Comparison of ENCODE assay signal across 23 cellular contexts in the genomic region with DNA sequence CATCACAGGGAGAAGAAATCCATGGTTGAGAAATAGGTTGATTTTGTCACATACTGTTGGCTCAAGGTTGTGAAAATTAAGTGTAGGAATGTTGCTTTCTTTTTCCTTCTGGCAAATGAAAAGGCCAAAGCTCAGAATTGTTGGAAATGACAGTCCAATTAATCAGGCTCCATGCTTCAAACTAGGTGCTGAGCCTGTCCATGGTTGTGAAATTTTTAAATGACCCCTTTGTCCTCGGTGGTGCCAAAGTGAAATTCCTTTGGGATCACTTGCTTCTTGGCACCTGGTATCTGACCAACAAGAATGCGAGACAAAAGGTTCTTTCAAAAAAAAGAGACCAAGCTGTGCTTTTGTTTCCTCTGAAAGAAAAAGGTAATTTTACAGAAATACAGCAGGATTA.
DNase-seq lines count a peak whose midpoint lies in the region; ATAC-seq and TF ChIP-seq lines count a peak whose summit lies in the region.
"Had no signal": no experiment of that assay in that cellular context is flagged by ENCODE, and none has a peak within 500 bp of the region (broad histone marks: within the 10 kb centered on the region; RNA-seq: fewer than 3 reads in every experiment).

No MANE protein-coding gene starts in this region.

- WGBS in mammary epithelial cell (ENCODE audit: low coverage, missing lambda C conversion rate): 0% methylated on average over 2 of the region's 2 CpGs

- H3K4me3 Mint-ChIP-seq in Calu3 (ENCODE audit: low read depth, unreplicated experiment) (no peak overlapping the region), glutamatergic neuron (ENCODE audit: unreplicated experiment) (no peak overlapping the region)
- no peak overlapping the region for H3K4me3 Mint-ChIP-seq in CD4-positive, alpha-beta T cell
- H3K4me3 Mint-ChIP-seq: activated naive CD4-positive, alpha-beta T cell treated with anti-CD3 and anti-CD28 coated beads, Interleukin-2, amount 50 U/mL, for 24 hours; CD4-positive, alpha-beta memory T cell; effector memory CD8-positive, alpha-beta T cell; naive thymus-derived CD4-positive, alpha-beta T cell had no signal

- peaks cover 32% of the 10 kb centered on the region for H3K4me1 ChIP-seq in mammary epithelial cell (ENCODE audit: insufficient read depth, low read length)
- H3K4me1 ChIP-seq in mucosa of descending colon (ENCODE audit: low read depth): no peaks in the 10 kb centered on the region
- no peaks in the 10 kb centered on the region for H3K4me1 ChIP-seq in BE2C
- H3K4me1 ChIP-seq: foreskin keratinocyte, lower lobe of right lung, spleen, tibial nerve had no signal

- dilution Hi-C loops in mammary epithelial cell (cut with HindIII; ENCODE audit: low sequenced_read_pairs): no loop called here

- CTCF ChIA-PET in Calu3 (lab: Charles Lee): interaction anchor here (0.5 to 1.2 kb wide), 2 partner anchors 22 to 1867 kb away, joined by 3 to 6 read pairs; a partner anchor contains a TSS
- CTCF ChIA-PET in mammary epithelial cell (lab: Charles Lee; ENCODE audit: low non-redundant PET): interaction anchor here (0.6 kb wide), 2 partner anchors 180 to 821 kb away, joined by 3 read pairs; no protein-coding TSS in a partner anchor
- CTCF ChIA-PET in CD4-positive, alpha-beta T cell (lab: Charles Lee): no interaction called here

- peak overlapping the region; percentile 25 for H3K9ac ChIP-seq in mammary epithelial cell (ENCODE audit: insufficient read depth, low read length)

- H3K36me3 Mint-ChIP-seq in Calu3 (ENCODE audit: insufficient read depth, unreplicated experiment) (no peaks in the 10 kb centered on the region), glutamatergic neuron (ENCODE audit: unreplicated experiment) (peaks cover 8% of the 10 kb centered on the region)
- peaks cover 5% of the 10 kb centered on the region for H3K36me3 Mint-ChIP-seq in CD4-positive, alpha-beta T cell (ENCODE audit: low read depth)

- peak overlapping the region; percentile 66 for H2AFZ ChIP-seq in mammary epithelial cell (ENCODE audit: low read depth, low read length)

- DNase-seq in Calu3: peak; percentile 33
- peak; percentile 51 for DNase-seq in NCI-H69 (lab: John Stamatoyannopoulos, UW)
- DNase-seq in mammary epithelial cell: peak; percentile 90
- DNase-seq in left lobe of liver (ENCODE audit: low spot score): no peak
- no peak for DNase-seq in glutamatergic neuron
- DNase-seq in mucosa of descending colon: no peak
- DNase-seq in CD4-positive, alpha-beta T cell: no peak
- DNase-seq in BE2C: no peak
- DNase-seq: CD4-positive, alpha-beta memory T cell; central memory CD4-positive, alpha-beta T cell; DND-41; effector memory CD8-positive, alpha-beta T cell; Karpas-422; lower lobe of right lung; naive thymus-derived CD4-positive, alpha-beta T cell; NCI-H1694; NCI-H345; spleen had no signal

- in situ Hi-C loops in mammary epithelial cell (cut with MboI; ENCODE audit: low sequenced_read_pairs in 2 of 2): no loop called here

- peaks cover 17% of the 10 kb centered on the region for H3K4me1 Mint-ChIP-seq in Calu3 (ENCODE audit: low read depth, unreplicated experiment)
- H3K4me1 Mint-ChIP-seq in glutamatergic neuron (ENCODE audit: low read depth, unreplicated experiment): peaks cover 4% of the 10 kb centered on the region
- H3K4me1 Mint-ChIP-seq in CD4-positive, alpha-beta T cell (ENCODE audit: low read depth): peaks cover 15% of the 10 kb centered on the region

- ATAC-seq in left lobe of liver (peak; percentile 46), mucosa of descending colon (no peak)
- ATAC-seq in CD4-positive, alpha-beta T cell (ENCODE audit: poor library complexity): no peak
- ATAC-seq: effector memory CD8-positive, alpha-beta T cell; foreskin keratinocyte; lower lobe of right lung; naive thymus-derived CD4-positive, alpha-beta T cell had no signal

- no peaks in the 10 kb centered on the region for H4K20me1 ChIP-seq in mammary epithelial cell (ENCODE audit: insufficient read depth, low read length)

- TF ChIP-seq CTCF in Calu3 (IDR thresholded peaks at IDR 0.05; ENCODE audit: unreplicated experiment): no peak
- TF ChIP-seq CTCF in mammary epithelial cell (conservative IDR thresholded peaks at IDR 0.05 in 1 of 2, IDR thresholded peaks at IDR 0.05 in 1 of 2; ENCODE audit: extremely low read depth in 1 of 2, insufficient read depth in 1 of 2, low read depth in 1 of 2, low read length in 2 of 2): no peak
- no peak for TF ChIP-seq CTCF in glutamatergic neuron (IDR thresholded peaks at IDR 0.05; ENCODE audit: partially characterized antibody, unreplicated experiment)
- no peak for TF ChIP-seq CTCF in mucosa of descending colon (IDR thresholded peaks at IDR 0.05)
- no peak for TF ChIP-seq CTCF in CD4-positive, alpha-beta T cell (IDR thresholded peaks at IDR 0.05)
- TF ChIP-seq CTCF in BE2C (IDR thresholded peaks at IDR 0.05; ENCODE audit: low read depth, low read length): no peak

- BruUV-seq in Calu3 (replicated peaks; lab: Mats Ljungman, UMichigan) (no TSS peak), mammary epithelial cell (replicated peaks; lab: Mats Ljungman, UMichigan) (no TSS peak)

- H3K36me3 ChIP-seq in mammary epithelial cell (ENCODE audit: insufficient read depth, low read length) (no peaks in the 10 kb centered on the region), mucosa of descending colon (ENCODE audit: low read depth) (no peaks in the 10 kb centered on the region), BE2C (no peaks in the 10 kb centered on the region)
- H3K36me3 ChIP-seq: lower lobe of right lung, spleen, tibial nerve had no signal

- POLR2A ChIA-PET in CD4-positive, alpha-beta T cell (lab: Charles Lee): no interaction called here

- no peak overlapping the region for H3K27ac Mint-ChIP-seq in Calu3 (ENCODE audit: unreplicated experiment)
- no peak overlapping the region for H3K27ac Mint-ChIP-seq in glutamatergic neuron (ENCODE audit: unreplicated experiment)
- no peak overlapping the region for H3K27ac Mint-ChIP-seq in CD4-positive, alpha-beta T cell
- H3K27ac Mint-ChIP-seq: activated naive CD4-positive, alpha-beta T cell treated with anti-CD3 and anti-CD28 coated beads, Interleukin-2, amount 50 U/mL, for 24 hours; effector memory CD8-positive, alpha-beta T cell; naive thymus-derived CD4-positive, alpha-beta T cell; progenitor cell of endocrine pancreas had no signal

- no peaks in the 10 kb centered on the region for H3K79me2 ChIP-seq in mammary epithelial cell (ENCODE audit: insufficient read depth, low read length)

- H3K9me3 Mint-ChIP-seq in Calu3 (ENCODE audit: low read depth, unreplicated experiment) (peaks cover 4% of the 10 kb centered on the region), glutamatergic neuron (ENCODE audit: unreplicated experiment) (peaks cover 6% of the 10 kb centered on the region)
- no peaks in the 10 kb centered on the region for H3K9me3 Mint-ChIP-seq in CD4-positive, alpha-beta T cell

- H3K27me3 ChIP-seq in mammary epithelial cell (ENCODE audit: insufficient read depth, low read length): no peaks in the 10 kb centered on the region
- no peaks in the 10 kb centered on the region for H3K27me3 ChIP-seq in CD4-positive, alpha-beta T cell (ENCODE audit: control insufficient read depth, insufficient read depth, low read length)
- H3K27me3 ChIP-seq in BE2C: no peaks in the 10 kb centered on the region
- H3K27me3 ChIP-seq: spleen, tibial nerve had no signal

- peak overlapping the region; percentile 70 for H3K27ac ChIP-seq in mammary epithelial cell (ENCODE audit: insufficient read depth, low read depth, low read length)
- H3K27ac ChIP-seq in CD4-positive, alpha-beta T cell (ENCODE audit: low read depth, low read length): no peak overlapping the region
- H3K27ac ChIP-seq: foreskin keratinocyte, lower lobe of right lung, SK-N-MC, spleen, tibial nerve had no signal

- H3K4me3 ChIP-seq in mammary epithelial cell (replicated peaks in 1 of 3; ENCODE audit: insufficient read depth in 1 of 3, low read depth in 2 of 3, low read length in 3 of 3): peak overlapping the region in 2 of 3 experiments; percentile 5 to 10
- H3K4me3 ChIP-seq in mucosa of descending colon: no peak overlapping the region
- H3K4me3 ChIP-seq in BE2C (ENCODE audit: low read depth, low read length): no peak overlapping the region
- H3K4me3 ChIP-seq: lower lobe of right lung, SK-N-MC, spleen, tibial nerve had no signal

- H3K4me2 ChIP-seq in mammary epithelial cell (ENCODE audit: insufficient read depth, low read depth, low read length): peak overlapping the region; percentile 75

- H3K27me3 Mint-ChIP-seq in Calu3 (ENCODE audit: unreplicated experiment) (no peaks in the 10 kb centered on the region), glutamatergic neuron (ENCODE audit: unreplicated experiment) (no peaks in the 10 kb centered on the region)
- no peaks in the 10 kb centered on the region for H3K27me3 Mint-ChIP-seq in CD4-positive, alpha-beta T cell
- H3K27me3 Mint-ChIP-seq: activated naive CD4-positive, alpha-beta T cell treated with anti-CD3 and anti-CD28 coated beads, Interleukin-2, amount 50 U/mL, for 24 hours; CD4-positive, alpha-beta memory T cell; effector memory CD8-positive, alpha-beta T cell; progenitor cell of endocrine pancreas had no signal

- H3K9me3 ChIP-seq in mammary epithelial cell (replicated peaks; ENCODE audit: insufficient read depth, low read length) (no peaks in the 10 kb centered on the region), mucosa of descending colon (no peaks in the 10 kb centered on the region), BE2C (no peaks in the 10 kb centered on the region)
- H3K9me3 ChIP-seq in CD4-positive, alpha-beta T cell (ENCODE audit: control insufficient read depth, low read length): no peaks in the 10 kb centered on the region
- H3K9me3 ChIP-seq: lower lobe of right lung had no signal

- intact Hi-C loops in Calu3 (cut with micrococcal nuclease; ENCODE audit: unreplicated experiment) (loop anchor here (5.0 kb wide), 1 partner anchor 93 kb away; no protein-coding TSS in a partner anchor), mammary epithelial cell (cut with micrococcal nuclease) (no loop called here), mucosa of descending colon (cut with DNase I, micrococcal nuclease) (no loop called here)
- intact Hi-C loops in CD4-positive, alpha-beta T cell (cut with DNase I, micrococcal nuclease): no loop called here

Comparison
In these comparisons a context has a peak if more than half of its experiments do, and no peak if none do; other contexts are left out.
1. DNase-seq: peak in Calu3 (single experiment), NCI-H69 (single experiment) and mammary epithelial cell (single experiment); none in left lobe of liver (single experiment), glutamatergic neuron (single experiment), mucosa of descending colon (0 of 3), CD4-positive, alpha-beta T cell (0 of 10) and BE2C (single experiment).
2. H3K4me3 ChIP-seq: peak in mammary epithelial cell (2 of 3); none in mucosa of descending colon (single experiment) and BE2C (single experiment).